In genomic region chr7:107744345-107744750, GRCh38 we compare ENCODE assay signal across 8 cellular contexts. TPM values are rescaled to one million over a fixed set of nuclear protein-coding genes. Genes with fewer than 3 reads are reported as not detected.
DNase-seq lines count a peak whose midpoint lies in the region; ATAC-seq lines count a peak whose summit lies in the region.

No MANE protein-coding gene starts in this region.

- H3K9me3 ChIP-seq in adipocyte (ENCODE audit: control insufficient read depth, low read length) (no peaks in the 10 kb centered on the region), stomach smooth muscle (ENCODE audit: control insufficient read depth in 2 of 2, low read length in 2 of 2) (no peaks in the 10 kb centered on the region)

- H3K9ac ChIP-seq in adipocyte (ENCODE audit: low read length) = peak overlapping the region; percentile 96
- peak overlapping the region; percentile 90 to 95 for H3K9ac ChIP-seq in stomach smooth muscle (ENCODE audit: low read length in 2 of 2)

- ATAC-seq in GM21367 (IDR thresholded peaks at IDR 0.05; ENCODE audit: unreplicated experiment) (peak; percentile 31), HG03565 (IDR thresholded peaks at IDR 0.05; ENCODE audit: unreplicated experiment) (peak; percentile 21)

- H3K4me3 Mint-ChIP-seq in immature natural killer cell = peak overlapping the region; percentile 94 to 100 (median 99)

- DNase-seq in CMK (ENCODE audit: low read depth) = peak; percentile 9
- no peak for DNase-seq in adipocyte (ENCODE audit: low read depth)
- DNase-seq in immature natural killer cell = no peak
- DNase-seq in SW 1271 (lab: John Stamatoyannopoulos, UW) = no peak
- no peak for DNase-seq in activated CD4-positive, alpha-beta T cell treated with anti-CD3 and anti-CD28 coated beads for 1 hour

- H3K36me3 ChIP-seq in adipocyte (ENCODE audit: control insufficient read depth, insufficient read depth, low read length, severe bottlenecking) = peaks cover 5% of the 10 kb centered on the region
- H3K36me3 ChIP-seq in stomach smooth muscle (ENCODE audit: control insufficient read depth in 2 of 2, insufficient read depth in 2 of 2, low read length in 2 of 2) = no peaks in the 10 kb centered on the region

- H3K36me3 Mint-ChIP-seq in immature natural killer cell = no peaks in the 10 kb centered on the region

- H3K4me3 ChIP-seq in adipocyte (ENCODE audit: low read length) = peak overlapping the region; percentile 97
- peak overlapping the region; percentile 76 to 98 for H3K4me3 ChIP-seq in stomach smooth muscle (ENCODE audit: low read length in 2 of 2)

- H3K9me3 Mint-ChIP-seq in immature natural killer cell = no peaks in the 10 kb centered on the region

- H3K27me3 ChIP-seq in adipocyte (replicated peaks; ENCODE audit: control insufficient read depth, insufficient read depth, low read length) (no peaks in the 10 kb centered on the region), stomach smooth muscle (ENCODE audit: control insufficient read depth in 1 of 2, insufficient read depth in 2 of 2, low read length in 2 of 2) (no peaks in the 10 kb centered on the region)

- H3K27ac ChIP-seq in stomach smooth muscle (ENCODE audit: low read length) = peak overlapping the region; percentile 98

- H3K27ac Mint-ChIP-seq in immature natural killer cell = peak overlapping the region; percentile 97 to 100 (median 100)

- peaks cover 46 to 66% of the 10 kb centered on the region in 2 donors for H3K4me1 Mint-ChIP-seq in immature natural killer cell

- peaks cover 23% of the 10 kb centered on the region for H3K4me1 ChIP-seq in adipocyte (ENCODE audit: control insufficient read depth, insufficient read depth, low read length)
- peaks cover 16% of the 10 kb centered on the region for H3K4me1 ChIP-seq in stomach smooth muscle (ENCODE audit: control insufficient read depth, insufficient read depth, low read length)

- peaks cover 8 to 15% (median 13%) of the 10 kb centered on the region in 3 donors for H3K27me3 Mint-ChIP-seq in immature natural killer cell (ENCODE audit: low read depth in 3 of 3)

RNA-seq across cellular contexts. Expression of gene CBLL1, which starts 0.4 kb away (rescaled TPM):
- 10 to 100 TPM; 41.1 to 89.0 (median 47.7) TPM for polyA plus RNA-seq in immature natural killer cell

RNA-seq across cellular contexts. Expression of gene SLC26A3, which starts 58.7 kb away (rescaled TPM):
- not detected for polyA plus RNA-seq in immature natural killer cell
